ENCODE assay signal across 24 cellular contexts in genomic region chr20:44394520-44395182, GRCh38. TPM values are rescaled to one million over a fixed set of nuclear protein-coding genes. Genes with fewer than 3 reads are reported as not detected.
DNase-seq lines count a peak whose midpoint lies in the region; ATAC-seq and TF ChIP-seq lines count a peak whose summit lies in the region.
"Had no signal": no experiment of that assay in that cellular context is flagged by ENCODE, and none has a peak within 500 bp of the region (broad histone marks: within the 10 kb centered on the region; RNA-seq: fewer than 3 reads in every experiment).

No MANE protein-coding gene starts in this region.

- H3K9me3 Mint-ChIP-seq in WTC11 = no peaks in the 10 kb centered on the region
- no peaks in the 10 kb centered on the region for H3K9me3 Mint-ChIP-seq in stimulated activated memory B cell treated with anti-CD40 and anti-IgM and Interleukin-4, amounts not matched to agents 10 μg/mL and 1 μg/mL and 100 μg/mL, for 72 hours
- H3K9me3 Mint-ChIP-seq: memory B cell; neural crest cell; stimulated activated naive B cell treated with anti-CD40 and anti-IgM and Interleukin-4, amounts not matched to agents 10 μg/mL and 1 μg/mL and 100 μg/mL, for 72 hours; T-helper 2 cell treated with Interferon-gamma antibody and Interleukin-4, amounts not matched to agents 5 μg/mL and 100 μg/mL, for 36 hours had no signal

- no peak overlapping the region for H3K27ac ChIP-seq in upper lobe of right lung
- H3K27ac ChIP-seq: BLaER1 treated with 17β-estradiol and CSF1 and Interleukin-3, amounts not matched to agents 10 nM and 100 nM; heart right ventricle; SJCRH30; tibial artery had no signal

- peaks cover 4% of the 10 kb centered on the region for H3K4me1 ChIP-seq in upper lobe of right lung
- H3K4me1 ChIP-seq: BLaER1 treated with 17β-estradiol and CSF1 and Interleukin-3, amounts not matched to agents 10 nM and 100 nM; heart right ventricle; SJCRH30; tibial artery had no signal

- DNase-seq in Right ventricle myocardium superior (no peak), Right ventricle myocardium inferior (ENCODE audit: missing footprints) (no peak), WTC11 (ENCODE audit: low spot score) (no peak), left lobe of liver (ENCODE audit: low spot score) (peak; percentile 93), upper lobe of right lung (no peak), NCI-H446 treated with DMSO at 0.1 percent for 48 hours (lab: John Stamatoyannopoulos, UW) (no peak)
- DNase-seq: activated CD4-positive, alpha-beta T cell treated with anti-CD3 and anti-CD28 coated beads for 4 hours; DMS153; effector CD4-positive, alpha-beta T cell; heart right ventricle; islet precursor cell; NCI-H187; NCI-H345; SJCRH30; stimulated activated naive B cell treated with anti-CD40 and anti-IgM and Interleukin-4, amounts not matched to agents 10 μg/mL and 1 μg/mL and 100 μg/mL, for 72 hours; tibial artery had no signal

- no peak overlapping the region for H3K27ac Mint-ChIP-seq in WTC11
- H3K27ac Mint-ChIP-seq in stimulated activated memory B cell treated with anti-CD40 and anti-IgM and Interleukin-4, amounts not matched to agents 10 μg/mL and 1 μg/mL and 100 μg/mL, for 72 hours = no peak overlapping the region
- H3K27ac Mint-ChIP-seq: memory B cell; stimulated activated naive B cell treated with anti-CD40 and anti-IgM and Interleukin-4, amounts not matched to agents 10 μg/mL and 1 μg/mL and 100 μg/mL, for 72 hours; T-helper 2 cell treated with Interferon-gamma antibody and Interleukin-4, amounts not matched to agents 5 μg/mL and 100 μg/mL, for 36 hours had no signal

- ATAC-seq in Right ventricle myocardium superior (ENCODE audit: poor library complexity) (peak; percentile 31), Right ventricle myocardium inferior (no peak), WTC11 (no peak), left lobe of liver (peak; percentile 56), upper lobe of right lung (peak; percentile 28), HG03378 (IDR thresholded peaks at IDR 0.05; ENCODE audit: unreplicated experiment) (no peak)
- ATAC-seq in stimulated activated memory B cell treated with anti-CD40 and anti-IgM and Interleukin-4, amounts not matched to agents 10 μg/mL and 1 μg/mL and 100 μg/mL, for 72 hours = no peak
- ATAC-seq: stimulated activated naive B cell treated with anti-CD40 and anti-IgM and Interleukin-4, amounts not matched to agents 10 μg/mL and 1 μg/mL and 100 μg/mL, for 72 hours had no signal

- H3K36me3 ChIP-seq in upper lobe of right lung = no peaks in the 10 kb centered on the region
- H3K36me3 ChIP-seq: BLaER1 treated with 17β-estradiol and CSF1 and Interleukin-3, amounts not matched to agents 10 nM and 100 nM; heart right ventricle; SJCRH30; tibial artery had no signal

- H3K27me3 Mint-ChIP-seq in WTC11 (ENCODE audit: low read depth) = peaks cover 3% of the 10 kb centered on the region
- H3K27me3 Mint-ChIP-seq in stimulated activated memory B cell treated with anti-CD40 and anti-IgM and Interleukin-4, amounts not matched to agents 10 μg/mL and 1 μg/mL and 100 μg/mL, for 72 hours = peaks cover 38% of the 10 kb centered on the region

- no peak overlapping the region for H3K4me3 Mint-ChIP-seq in WTC11
- H3K4me3 Mint-ChIP-seq in stimulated activated memory B cell treated with anti-CD40 and anti-IgM and Interleukin-4, amounts not matched to agents 10 μg/mL and 1 μg/mL and 100 μg/mL, for 72 hours = no peak overlapping the region
- H3K4me3 Mint-ChIP-seq: memory B cell; neural crest cell; stimulated activated naive B cell treated with anti-CD40 and anti-IgM and Interleukin-4, amounts not matched to agents 10 μg/mL and 1 μg/mL and 100 μg/mL, for 72 hours; T-helper 2 cell treated with Interferon-gamma antibody and Interleukin-4, amounts not matched to agents 5 μg/mL and 100 μg/mL, for 36 hours had no signal

- H3K4me3 ChIP-seq in upper lobe of right lung = no peak overlapping the region
- H3K4me3 ChIP-seq: BLaER1 treated with 17β-estradiol and CSF1 and Interleukin-3, amounts not matched to agents 10 nM and 100 nM; heart right ventricle; SJCRH30; tibial artery had no signal

- no peaks in the 10 kb centered on the region for H3K4me1 Mint-ChIP-seq in WTC11
- no peaks in the 10 kb centered on the region for H3K4me1 Mint-ChIP-seq in stimulated activated memory B cell treated with anti-CD40 and anti-IgM and Interleukin-4, amounts not matched to agents 10 μg/mL and 1 μg/mL and 100 μg/mL, for 72 hours
- H3K4me1 Mint-ChIP-seq: memory B cell; neural crest cell; stimulated activated naive B cell treated with anti-CD40 and anti-IgM and Interleukin-4, amounts not matched to agents 10 μg/mL and 1 μg/mL and 100 μg/mL, for 72 hours had no signal

- no peaks in the 10 kb centered on the region for H3K9me3 ChIP-seq in upper lobe of right lung
- H3K9me3 ChIP-seq: BLaER1 treated with 17β-estradiol and CSF1 and Interleukin-3, amounts not matched to agents 10 nM and 100 nM; heart right ventricle; SJCRH30; tibial artery had no signal

- CTCF ChIA-PET in WTC11 (lab: Charles Lee) = interaction anchor here (1.9 to 4.0 kb wide), 2 partner anchors 10 to 177 kb away, joined by 6 to 12 read pairs; no protein-coding TSS in a partner anchor

- no peaks in the 10 kb centered on the region for H3K27me3 ChIP-seq in upper lobe of right lung
- H3K27me3 ChIP-seq: BLaER1 treated with 17β-estradiol and CSF1 and Interleukin-3, amounts not matched to agents 10 nM and 100 nM had no signal

- intact Hi-C loops in Right ventricle myocardium superior (cut with DNase I) = loop anchor here (5.0 kb wide), 1 partner anchor 73 kb away; no protein-coding TSS in a partner anchor
- intact Hi-C loops in Right ventricle myocardium inferior (cut with DNase I) = no loop called here
- intact Hi-C loops in upper lobe of right lung (cut with DNase I) = loop anchor here (10.0 kb wide), 1 partner anchor 70 kb away; no protein-coding TSS in a partner anchor

- no peak for TF ChIP-seq CTCF in WTC11 (IDR thresholded peaks at IDR 0.05)
- no peak for TF ChIP-seq CTCF in upper lobe of right lung (IDR thresholded peaks at IDR 0.05)

- POLR2A ChIA-PET in WTC11 (lab: Charles Lee) = no interaction called here

- no peaks in the 10 kb centered on the region for H3K36me3 Mint-ChIP-seq in WTC11
- H3K36me3 Mint-ChIP-seq in stimulated activated memory B cell treated with anti-CD40 and anti-IgM and Interleukin-4, amounts not matched to agents 10 μg/mL and 1 μg/mL and 100 μg/mL, for 72 hours = no peaks in the 10 kb centered on the region
- H3K36me3 Mint-ChIP-seq: memory B cell; stimulated activated naive B cell treated with anti-CD40 and anti-IgM and Interleukin-4, amounts not matched to agents 10 μg/mL and 1 μg/mL and 100 μg/mL, for 72 hours had no signal

TF ChIP-seq in WTC11, 78 proteins besides CTCF, POLR2A, EP300 and RAD21:
- TF ChIP-seq GABPB1 (CRISPR knock-in tag; IDR thresholded peaks at IDR 0.05) (peak; percentile 90), KAT7 (CRISPR knock-in tag; IDR thresholded peaks at IDR 0.05; ENCODE audit: borderline replicate concordance) (no peak)

RNA-seq across cellular contexts. Expression of gene HNF4A, which starts 39.2 kb away (rescaled TPM):
- not detected for total RNA-seq in Right ventricle myocardium superior
- not detected for total RNA-seq in Right ventricle myocardium inferior
- 0.15 to 0.37 TPM (median 0.21 TPM) in 3 replicates for total RNA-seq in WTC11 (2021)
- total RNA-seq in left lobe of liver = 189 TPM
- 0.20 TPM for total RNA-seq in upper lobe of right lung
- total RNA-seq: fibroblast of lung, heart right ventricle, MCF 10A, neural crest cell, SJCRH30 had no signal

RNA-seq across cellular contexts. Expression of gene R3HDML, which starts 57.8 kb away (rescaled TPM):
- not detected for total RNA-seq in Right ventricle myocardium superior
- total RNA-seq in Right ventricle myocardium inferior = not detected
- not detected in 3 replicates for total RNA-seq in WTC11 (2021)
- not detected for total RNA-seq in left lobe of liver
- not detected for total RNA-seq in upper lobe of right lung
- total RNA-seq: fibroblast of lung, heart right ventricle, MCF 10A, neural crest cell, SJCRH30 had no signal

Comparison
In these comparisons a context has a peak if more than half of its experiments do, and no peak if none do; other contexts are left out.
1. ATAC-seq: peak in Right ventricle myocardium superior (single experiment), left lobe of liver (single experiment) and upper lobe of right lung (single experiment); none in Right ventricle myocardium inferior (single experiment), WTC11 (single experiment), stimulated activated memory B cell treated with anti-CD40 and anti-IgM and Interleukin-4, amounts not matched to agents 10 μg/mL and 1 μg/mL and 100 μg/mL, for 72 hours (single experiment) and HG03378 (single experiment).
2. RNA of gene HNF4A, which starts 39.2 kb away (total RNA-seq): 189 TPM in left lobe of liver (single experiment); 0.20 TPM in upper lobe of right lung (single experiment), 0.15 to 0.37 TPM in WTC11, not detected in Right ventricle myocardium inferior (single experiment) and not detected in Right ventricle myocardium superior (single experiment); every median in the first group is over 100 times any median in the second.